ENCODE assay signal across 8 cellular contexts in the genomic region with DNA sequence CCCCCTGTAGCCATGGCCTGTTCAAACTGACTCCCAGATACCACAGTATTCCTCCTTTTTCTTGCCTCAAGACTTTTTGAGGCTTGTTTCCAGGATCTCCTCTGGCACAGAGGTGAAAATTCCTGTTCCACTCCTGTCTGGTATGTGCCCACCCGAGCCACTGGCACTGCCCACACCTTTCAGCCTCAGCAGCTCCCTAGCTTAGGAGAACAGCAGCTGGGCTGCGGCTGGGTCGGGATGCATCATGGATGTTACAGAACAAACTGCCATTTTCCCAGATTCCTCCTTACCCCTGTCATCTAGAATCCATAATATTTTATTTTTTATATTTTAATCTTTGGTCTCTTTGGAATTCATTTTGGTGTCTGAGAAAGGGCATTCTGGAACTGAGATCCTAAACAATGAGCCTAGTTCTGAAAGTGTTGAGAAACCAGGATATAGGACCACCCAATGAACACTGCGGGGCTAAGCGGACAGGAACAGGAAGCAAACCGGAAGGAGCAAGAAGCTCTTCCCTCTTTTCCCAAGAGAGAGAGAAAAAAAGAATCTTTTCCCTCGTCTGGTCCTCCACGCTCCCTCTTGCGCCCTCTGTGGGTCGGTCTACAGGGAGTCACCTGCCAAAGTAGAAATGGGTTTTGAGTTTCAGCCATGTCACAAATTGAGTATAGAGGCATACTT.
DNase-seq lines count a peak whose midpoint lies in the region; ATAC-seq lines count a peak whose summit lies in the region.

No MANE protein-coding gene starts in this region.

- H3K27me3 ChIP-seq in HUES48 (ENCODE audit: control insufficient read depth, insufficient read depth, low read length) = peaks cover 47% of the 10 kb centered on the region
- H3K27me3 ChIP-seq in neuron (ENCODE audit: insufficient read depth, low read length) = peaks cover 13% of the 10 kb centered on the region

- peak overlapping the region; percentile 11 for H2AFZ ChIP-seq in neuron (ENCODE audit: low read depth, low read length)

- H3K9ac ChIP-seq in HUES48 (ENCODE audit: low read depth, low read length) = no peak overlapping the region

- H3K9me3 ChIP-seq in HUES48 (ENCODE audit: control insufficient read depth, insufficient read depth, low read length) (peaks cover 6% of the 10 kb centered on the region), neuron (ENCODE audit: low read length) (no peaks in the 10 kb centered on the region)

- peak; percentile 91 for DNase-seq in COR-L47 (lab: John Stamatoyannopoulos, UW)
- peak; percentile 95 for DNase-seq in OCI-M1 (lab: John Stamatoyannopoulos, UW)
- peak; percentile 75 to 78 for DNase-seq in activated T-cell treated with anti-CD3 and anti-CD28 coated beads, Interleukin-2, amount 50 U/mL, for 48 hours
- peak; percentile 90 for DNase-seq in fibroblast of peridontal ligament (ENCODE audit: extremely low read depth)
- DNase-seq in substantia nigra (lab: John Stamatoyannopoulos, UW) = peak in 38 of 49 donors; percentile 0 to 74 (median 36)

- H3K36me3 ChIP-seq in HUES48 (ENCODE audit: control insufficient read depth, insufficient read depth, low read length) (no peaks in the 10 kb centered on the region), neuron (ENCODE audit: insufficient read depth, low read length) (no peaks in the 10 kb centered on the region)

- ATAC-seq in HG03460 (IDR thresholded peaks at IDR 0.05; ENCODE audit: unreplicated experiment) = no peak

- H3K4me3 ChIP-seq in HUES48 (ENCODE audit: low read depth, low read length) (peak overlapping the region; percentile 15; the same call in 1 of the 2 replicates), neuron (ENCODE audit: low read length) (peak overlapping the region; percentile 34)

- no peak overlapping the region for H3K27ac ChIP-seq in HUES48 (ENCODE audit: low read depth, low read length)
- no peak overlapping the region for H3K27ac ChIP-seq in substantia nigra (ENCODE audit: low read depth, low read length, poor library complexity, severe bottlenecking)

- H3K4me1 ChIP-seq in HUES48 (ENCODE audit: control insufficient read depth, insufficient read depth, low read length) (peaks cover 4% of the 10 kb centered on the region; the same call in 1 of the 2 replicates), neuron (ENCODE audit: insufficient read depth, low read length) (no peaks in the 10 kb centered on the region)

Comparison
In these comparisons a context has a peak if more than half of its experiments do, and no peak if none do; other contexts are left out.
1. DNase-seq: peak in every context shown above with its lines; median percentile 95 in OCI-M1; 91 in COR-L47; 90 in fibroblast of peridontal ligament; 76 in activated T-cell treated with anti-CD3 and anti-CD28 coated beads, Interleukin-2, amount 50 U/mL, for 48 hours; 36 in substantia nigra.